ENCODE assay signal across 1 cellular context in the genomic region with DNA sequence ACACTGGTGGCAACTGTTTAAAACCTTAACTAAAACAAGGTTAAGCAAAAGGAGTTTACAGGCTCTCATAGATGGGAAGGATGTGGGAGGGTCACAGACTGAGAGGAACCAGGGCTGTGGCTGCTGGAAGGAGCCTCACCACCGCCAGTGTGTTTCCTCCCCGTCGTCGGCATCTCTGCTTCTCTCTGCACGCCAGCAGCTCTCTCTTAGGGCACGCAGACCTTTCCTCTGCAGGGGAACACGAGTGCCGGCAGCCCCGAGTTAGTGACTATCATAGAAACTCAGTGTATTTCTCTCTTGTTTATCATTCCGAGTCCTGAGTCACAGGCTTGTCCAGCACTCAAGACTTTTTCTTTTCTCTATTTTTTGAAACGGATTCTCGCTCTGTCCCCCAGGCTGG.
TF ChIP-seq lines count a peak whose summit lies in the region.

No MANE protein-coding gene starts in this region.

TF ChIP-seq in IMR-90, 13 proteins besides CTCF, POLR2A, EP300 and RAD21 (continued from another document):
- no peak for TF ChIP-seq USF2 (IDR thresholded peaks at IDR 0.05; ENCODE audit: low read depth, low read length)
- no peak for TF ChIP-seq MXI1 (IDR thresholded peaks at IDR 0.05; ENCODE audit: borderline replicate concordance, low read depth, low read length)
- TF ChIP-seq CEBPB (IDR thresholded peaks at IDR 0.05; ENCODE audit: low read depth, low read length) = no peak
- TF ChIP-seq MAZ (IDR thresholded peaks at IDR 0.05; ENCODE audit: borderline replicate concordance, low read depth, low read length) = no peak
- no peak for TF ChIP-seq NFE2L2 (IDR thresholded peaks at IDR 0.05; ENCODE audit: low read depth, low read length)
- TF ChIP-seq SMC3 (IDR thresholded peaks at IDR 0.05; ENCODE audit: low read depth, low read length) = no peak
TF ChIP-seq in IMR-90: peak in this region for 0.
